ENCODE assay signal across 33 cellular contexts in genomic region chrX:40243699-40244098, GRCh38.
DNase-seq lines count a peak whose midpoint lies in the region; ATAC-seq and TF ChIP-seq lines count a peak whose summit lies in the region.
"Had no signal": no experiment of that assay in that cellular context is flagged by ENCODE, and none has a peak within 500 bp of the region (broad histone marks: within the 10 kb centered on the region; RNA-seq: fewer than 3 reads in every experiment).

No MANE protein-coding gene starts in this region.

- no peak overlapping the region for H3K4me2 ChIP-seq in SK-N-SH

- no peaks in the 10 kb centered on the region for H3K79me2 ChIP-seq in SK-N-SH (ENCODE audit: insufficient read depth)

- POLR2A ChIA-PET in SK-N-SH (lab: Yijun Ruan, JAX), result interaction anchor here (1.9 kb wide), 1 partner anchor 67 kb away, joined by 18 read pairs; no protein-coding TSS in a partner anchor

- TF ChIP-seq CTCF in SK-N-SH (IDR thresholded peaks at IDR 0.05) (no peak), mesothelial cell of epicardium (IDR thresholded peaks at IDR 0.05; ENCODE audit: unreplicated experiment) (no peak), ovary (IDR thresholded peaks at IDR 0.05) (no peak), left ventricle myocardium inferior (IDR thresholded peaks at IDR 0.05; ENCODE audit: borderline replicate concordance) (no peak), GM13977 (IDR thresholded peaks at IDR 0.05; ENCODE audit: extremely low read depth, insufficient read depth, missing control alignments) (no peak)

- DNase-seq in SK-N-SH, result peak; percentile 48
- peak; percentile 68 for DNase-seq in SW480 (ENCODE audit: low spot score)
- DNase-seq in mesothelial cell of epicardium (ENCODE audit: low spot score in 2 of 2, unreplicated experiment in 2 of 2), result no peak
- no peak for DNase-seq in ovary
- no peak for DNase-seq in left ventricle myocardium inferior
- DNase-seq in AML-193 (lab: John Stamatoyannopoulos, UW), result no peak
- no peak for DNase-seq in GM13977 (ENCODE audit: low spot score)
- DNase-seq: activated CD4-positive, alpha-beta T cell treated with anti-CD3 and anti-CD28 coated beads for 36 hours; activated CD8-positive, alpha-beta memory T cell treated with anti-CD3 and anti-CD28 coated beads for 24 hours; activated gamma-delta T cell; activated naive CD8-positive, alpha-beta T cell treated with anti-CD3 and anti-CD28 coated beads, Interleukin-2, amount 10 ng/mL, durations not matched to agents 7 days and 5 days; caudate nucleus; CD4-positive, alpha-beta memory T cell; DMS153; H7; KG1; MG63; midbrain; naive thymus-derived CD4-positive, alpha-beta T cell; NCI-H1105 treated with DMSO at 0.1 percent for 48 hours; NCI-H1930; NCI-H226; NCI-H748 treated with DMSO at 0.1 percent for 48 hours; right cardiac atrium; stimulated activated CD4-positive, alpha-beta T cell treated with anti-CD3 and anti-CD28 coated beads, Interleukin-12 subunit alpha, Interleukin-12 subunit beta, amount 100 ng/mL, for 4 hours; stimulated activated CD4-positive, alpha-beta T cell treated with anti-CD3 and anti-CD28 coated beads, Interleukin-4, amount 100 ng/mL, for 24 hours; substantia nigra; T-helper 2 cell had no signal

- no peak overlapping the region for H2AFZ ChIP-seq in SK-N-SH (ENCODE audit: low read depth)

- H3K27me3 ChIP-seq in SK-N-SH (ENCODE audit: insufficient read depth), result peaks cover 9% of the 10 kb centered on the region; the same call in 1 of the 2 replicates
- H3K27me3 ChIP-seq in ovary, result no peaks in the 10 kb centered on the region
- H3K27me3 ChIP-seq in left ventricle myocardium inferior (ENCODE audit: low read depth), result no peaks in the 10 kb centered on the region
- H3K27me3 ChIP-seq: MG63 had no signal

- no peaks in the 10 kb centered on the region for H4K20me1 ChIP-seq in SK-N-SH (ENCODE audit: insufficient read depth)

- H3K4me1 ChIP-seq in SK-N-SH (ENCODE audit: control insufficient read depth in 1 of 2, insufficient read depth in 2 of 2, low read depth in 1 of 2, low read length in 1 of 2) (peaks cover 0 to 30% of the 10 kb centered on the region in 2 experiments; a peak in 1 of 4 replicates), ovary (ENCODE audit: insufficient read depth) (no peaks in the 10 kb centered on the region), left ventricle myocardium inferior (peaks cover 9% of the 10 kb centered on the region)

- H3K4me3 Mint-ChIP-seq in mesothelial cell of epicardium, result no peak overlapping the region
- H3K4me3 Mint-ChIP-seq: activated CD4-positive, alpha-beta T cell treated with anti-CD3 and anti-CD28 coated beads for 36 hours; activated naive CD8-positive, alpha-beta T cell treated with anti-CD3 and anti-CD28 coated beads, Interleukin-2, amount 10 ng/mL, durations not matched to agents 7 days and 5 days; CD4-positive, alpha-beta memory T cell; naive thymus-derived CD4-positive, alpha-beta T cell; stimulated activated memory B cell treated with anti-CD40 and anti-IgM and Interleukin-4, amounts not matched to agents 10 μg/mL and 1 μg/mL and 100 μg/mL, for 72 hours had no signal

- intact Hi-C loops in ovary (cut with DNase I), result no loop called here
- intact Hi-C loops in left ventricle myocardium inferior (cut with micrococcal nuclease), result no loop called here

- no peak for TF ChIP-seq POLR2A in ovary (IDR thresholded peaks at IDR 0.05)

- peak overlapping the region in 1 of 2 experiments; percentile 92; a peak in 2 of 4 replicates for H3K27ac ChIP-seq in SK-N-SH (ENCODE audit: low read depth in 2 of 2, low read length in 1 of 2)
- no peak overlapping the region for H3K27ac ChIP-seq in ovary
- H3K27ac ChIP-seq in left ventricle myocardium inferior (replicated peaks), result no peak overlapping the region
- H3K27ac ChIP-seq: 22Rv1 had no signal

- H3K27ac Mint-ChIP-seq in mesothelial cell of epicardium, result peak overlapping the region; percentile 77
- H3K27ac Mint-ChIP-seq: activated CD4-positive, alpha-beta T cell treated with anti-CD3 and anti-CD28 coated beads for 36 hours; activated naive CD8-positive, alpha-beta T cell treated with anti-CD3 and anti-CD28 coated beads, Interleukin-2, amount 10 ng/mL, durations not matched to agents 7 days and 5 days; CD4-positive, alpha-beta memory T cell; naive thymus-derived CD4-positive, alpha-beta T cell; stimulated activated memory B cell treated with anti-CD40 and anti-IgM and Interleukin-4, amounts not matched to agents 10 μg/mL and 1 μg/mL and 100 μg/mL, for 72 hours had no signal

- H3K9me3 ChIP-seq in SK-N-SH (no peaks in the 10 kb centered on the region), ovary (no peaks in the 10 kb centered on the region), left ventricle myocardium inferior (replicated peaks) (no peaks in the 10 kb centered on the region)
- H3K9me3 ChIP-seq: MG63 had no signal

- CTCF ChIA-PET in SK-N-SH (lab: Yijun Ruan, JAX), result no interaction called here

- H3K27me3 Mint-ChIP-seq in mesothelial cell of epicardium (ENCODE audit: low read depth), result no peaks in the 10 kb centered on the region
- H3K27me3 Mint-ChIP-seq: stimulated activated memory B cell treated with anti-CD40 and anti-IgM and Interleukin-4, amounts not matched to agents 10 μg/mL and 1 μg/mL and 100 μg/mL, for 72 hours had no signal

- TF ChIP-seq EP300 in SK-N-SH (IDR thresholded peaks at IDR 0.05; ENCODE audit: borderline replicate concordance in 1 of 2, low read depth in 1 of 2, low read length in 1 of 2), result 0 out of 4 replicates have a peak, but pooled peaks of 1 of the 2 experiments have one; percentile 4
- TF ChIP-seq EP300 in ovary (IDR thresholded peaks at IDR 0.05), result no peak

- in situ Hi-C loops in GM13977 (cut with MboI; ENCODE audit: low pct_unique_long_range_greater_than_20kb, low sequenced_read_pairs, unreplicated experiment), result no loop called here

- peaks cover 24% of the 10 kb centered on the region for H3K4me1 Mint-ChIP-seq in mesothelial cell of epicardium
- H3K4me1 Mint-ChIP-seq: stimulated activated memory B cell treated with anti-CD40 and anti-IgM and Interleukin-4, amounts not matched to agents 10 μg/mL and 1 μg/mL and 100 μg/mL, for 72 hours had no signal

- TF ChIP-seq RAD21 in SK-N-SH (IDR thresholded peaks at IDR 0.05; ENCODE audit: low read length), result no peak

- ATAC-seq in SK-N-SH treated with all-trans-retinoic acid at 6 μM for 48 hours, result no peak; the same call in 2 of the 3 replicates
- ATAC-seq: activated CD4-positive, alpha-beta T cell treated with anti-CD3 and anti-CD28 coated beads for 36 hours; esophagus mucosa; left lobe of liver; naive thymus-derived CD4-positive, alpha-beta T cell; right cardiac atrium; stimulated activated memory B cell treated with anti-CD40 and anti-IgM and Interleukin-4, amounts not matched to agents 10 μg/mL and 1 μg/mL and 100 μg/mL, for 72 hours had no signal

- WGBS in SK-N-SH (ENCODE audit: low lambda C conversion rate), result 57% methylated on average over 12 of the region's 12 CpGs
- 70 to 85% (median 80%) methylated on average over 12 of the region's 12 CpGs for WGBS in ovary, 3 donors

- no peaks in the 10 kb centered on the region for H3K36me3 ChIP-seq in SK-N-SH (replicated peaks in 1 of 2; ENCODE audit: control insufficient read depth in 1 of 2, insufficient read depth in 2 of 2, low read length in 1 of 2)
- no peaks in the 10 kb centered on the region for H3K36me3 ChIP-seq in ovary
- H3K36me3 ChIP-seq in left ventricle myocardium inferior, result no peaks in the 10 kb centered on the region
- H3K36me3 ChIP-seq: MG63 had no signal

- H3K4me3 ChIP-seq in SK-N-SH (ENCODE audit: low read depth in 2 of 2, low read length in 1 of 2) (no peak overlapping the region), ovary (no peak overlapping the region), left ventricle myocardium inferior (no peak overlapping the region)
- H3K4me3 ChIP-seq: MG63 had no signal

- no peak overlapping the region for H3K9ac ChIP-seq in SK-N-SH

- H3K36me3 Mint-ChIP-seq in mesothelial cell of epicardium, result no peaks in the 10 kb centered on the region
- H3K36me3 Mint-ChIP-seq: CD4-positive, alpha-beta memory T cell; naive thymus-derived CD4-positive, alpha-beta T cell; stimulated activated memory B cell treated with anti-CD40 and anti-IgM and Interleukin-4, amounts not matched to agents 10 μg/mL and 1 μg/mL and 100 μg/mL, for 72 hours had no signal

- no peaks in the 10 kb centered on the region for H3K9me2 ChIP-seq in SK-N-SH

- H3F3A ChIP-seq in SK-N-SH (replicated peaks; ENCODE audit: insufficient read depth), result no peaks in the 10 kb centered on the region

- peaks cover 15% of the 10 kb centered on the region for H3K9me3 Mint-ChIP-seq in mesothelial cell of epicardium
- H3K9me3 Mint-ChIP-seq: naive thymus-derived CD4-positive, alpha-beta T cell; stimulated activated memory B cell treated with anti-CD40 and anti-IgM and Interleukin-4, amounts not matched to agents 10 μg/mL and 1 μg/mL and 100 μg/mL, for 72 hours had no signal

TF ChIP-seq in SK-N-SH, 30 proteins besides CTCF, POLR2A, EP300 and RAD21:
- TF ChIP-seq MXI1 (IDR thresholded peaks at IDR 0.05; ENCODE audit: low read depth, low read length) (peak; percentile 60; the same call in 1 of the 2 replicates), SMC3 (IDR thresholded peaks at IDR 0.05; ENCODE audit: low read depth, low read length) (no peak)

TF ChIP-seq in SK-N-SH treated with all-trans-retinoic acid at 6 μM for 48 hours, 23 proteins besides CTCF, POLR2A, EP300 and RAD21 (continues in another document):
- TF ChIP-seq GLIS3 (CRISPR knock-in tag; IDR thresholded peaks at IDR 0.05) (no peak), TSHZ2 (CRISPR knock-in tag; IDR thresholded peaks at IDR 0.05) (no peak), ZC3H10 (CRISPR knock-in tag; IDR thresholded peaks at IDR 0.05) (no peak), ARNTL (CRISPR knock-in tag; IDR thresholded peaks at IDR 0.05; ENCODE audit: borderline replicate concordance, low read depth) (no peak)

Comparison
In these comparisons a context has a peak if more than half of its experiments do, and no peak if none do; other contexts are left out.
1. DNase-seq: peak in SK-N-SH (single experiment) and SW480 (single experiment); none in mesothelial cell of epicardium (0 of 2), ovary (0 of 5), left ventricle myocardium inferior (single experiment), AML-193 (0 of 2) and GM13977 (single experiment).